2 cellular contexts compared by ENCODE assay signal in the genomic region with DNA sequence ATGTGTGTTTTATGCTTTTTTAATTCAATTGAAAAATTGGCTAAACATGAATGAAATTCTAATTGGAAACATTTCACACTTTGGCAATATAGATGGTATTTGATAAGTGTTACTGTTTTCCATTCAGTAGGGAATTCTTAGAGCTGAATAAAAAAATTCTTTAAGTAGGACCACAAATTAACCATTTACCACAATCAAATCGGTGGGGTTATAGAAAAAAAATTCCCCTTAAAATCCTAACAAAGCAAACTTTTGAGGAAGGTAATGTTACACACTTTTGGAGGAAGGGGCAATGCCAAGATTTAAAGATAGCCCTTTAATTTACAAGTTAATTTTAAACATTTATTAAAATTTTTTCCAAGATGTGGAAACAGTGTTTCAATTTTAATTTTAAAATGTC.
TF ChIP-seq lines count a peak whose summit lies in the region.

No MANE protein-coding gene starts in this region.

TF ChIP-seq in neural cell, 6 proteins besides CTCF, POLR2A, EP300 and RAD21:
- no peak for TF ChIP-seq SMC3 (conservative IDR thresholded peaks at IDR 0.05; ENCODE audit: poor library complexity)
- no peak for TF ChIP-seq MXI1 (conservative IDR thresholded peaks at IDR 0.05; ENCODE audit: poor library complexity, severe bottlenecking)
- no peak for TF ChIP-seq REST (IDR thresholded peaks at IDR 0.05; ENCODE audit: borderline replicate concordance)
- no peak for TF ChIP-seq TAF1 (IDR thresholded peaks at IDR 0.05; ENCODE audit: low read depth)
- TF ChIP-seq POLR2AphosphoS5 (IDR thresholded peaks at IDR 0.05) = no peak
- no peak for TF ChIP-seq EZH2 (IDR thresholded peaks at IDR 0.05; ENCODE audit: borderline replicate concordance, insufficient read depth, low read length, poor library complexity, severe bottlenecking)

TF ChIP-seq in GM23338, 12 proteins besides CTCF, POLR2A, EP300 and RAD21:
- TF ChIP-seq ZNF462 (CRISPR knock-in tag; IDR thresholded peaks at IDR 0.05) (no peak), REST (IDR thresholded peaks at IDR 0.05; ENCODE audit: unreplicated experiment) (no peak), STAT1 (IDR thresholded peaks at IDR 0.05; ENCODE audit: unreplicated experiment) (no peak), ZNF331 (CRISPR knock-in tag; IDR thresholded peaks at IDR 0.05; ENCODE audit: low read depth) (no peak), POLR2AphosphoS5 (IDR thresholded peaks at IDR 0.05; ENCODE audit: low read depth) (no peak), EZH2 (IDR thresholded peaks at IDR 0.05; ENCODE audit: low read depth, unreplicated experiment) (no peak), NANOG (IDR thresholded peaks at IDR 0.05; ENCODE audit: borderline replicate concordance) (no peak), EZH2phosphoT487 (IDR thresholded peaks at IDR 0.05; ENCODE audit: unreplicated experiment) (no peak), JUNB (IDR thresholded peaks at IDR 0.05; ENCODE audit: unreplicated experiment) (no peak), CREB1 (CRISPR knock-in tag; IDR thresholded peaks at IDR 0.05; ENCODE audit: low read depth) (no peak), ZNF114 (CRISPR knock-in tag; IDR thresholded peaks at IDR 0.05) (no peak)
- TF ChIP-seq, protein P1, sequence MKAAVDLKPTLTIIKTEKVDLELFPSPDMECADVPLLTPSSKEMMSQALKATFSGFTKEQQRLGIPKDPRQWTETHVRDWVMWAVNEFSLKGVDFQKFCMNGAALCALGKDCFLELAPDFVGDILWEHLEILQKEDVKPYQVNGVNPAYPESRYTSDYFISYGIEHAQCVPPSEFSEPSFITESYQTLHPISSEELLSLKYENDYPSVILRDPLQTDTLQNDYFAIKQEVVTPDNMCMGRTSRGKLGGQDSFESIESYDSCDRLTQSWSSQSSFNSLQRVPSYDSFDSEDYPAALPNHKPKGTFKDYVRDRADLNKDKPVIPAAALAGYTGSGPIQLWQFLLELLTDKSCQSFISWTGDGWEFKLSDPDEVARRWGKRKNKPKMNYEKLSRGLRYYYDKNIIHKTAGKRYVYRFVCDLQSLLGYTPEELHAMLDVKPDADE (IDR thresholded peaks at IDR 0.05) = no peak
